In the genomic region with DNA sequence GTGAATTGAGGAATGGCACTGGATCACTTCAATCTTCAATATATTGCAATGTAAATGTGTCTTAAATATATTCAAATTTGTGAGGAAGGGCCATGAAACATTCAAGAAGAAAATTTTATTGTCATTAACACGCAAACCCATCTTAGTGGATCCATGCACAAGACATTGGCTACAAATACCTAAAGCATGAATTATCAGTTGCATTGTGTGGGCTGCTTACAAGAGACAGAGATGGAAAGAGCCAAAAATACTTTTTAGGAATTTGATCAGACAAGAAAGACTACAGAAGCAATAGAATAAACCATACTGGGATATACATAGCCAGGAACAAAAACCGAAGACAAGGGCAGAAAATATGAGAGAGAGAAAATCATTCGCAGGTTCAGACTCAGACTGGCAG, we compare ENCODE assay signal across 17 cellular contexts.
DNase-seq lines count a peak whose midpoint lies in the region; ATAC-seq, FAIRE-seq and TF ChIP-seq lines count a peak whose summit lies in the region.
"Had no signal": no experiment of that assay in that cellular context is flagged by ENCODE, and none has a peak within 500 bp of the region (broad histone marks: within the 10 kb centered on the region; RNA-seq: fewer than 3 reads in every experiment).

No MANE protein-coding gene starts in this region.

- H2AFZ ChIP-seq in smooth muscle cell (ENCODE audit: low read depth), result no peak overlapping the region
- H2AFZ ChIP-seq in OCI-LY7 (ENCODE audit: low read length), result no peak overlapping the region

- no peak for ATAC-seq in left lobe of liver

- H3K27me3 ChIP-seq in SJCRH30 (no peaks in the 10 kb centered on the region), smooth muscle cell (ENCODE audit: low read depth) (no peaks in the 10 kb centered on the region), small intestine (ENCODE audit: control insufficient read depth in 2 of 2, insufficient read depth in 2 of 2, low read length in 2 of 2) (no peaks in the 10 kb centered on the region)

- H3F3A ChIP-seq in smooth muscle cell (ENCODE audit: low read depth), result no peaks in the 10 kb centered on the region

- H3K4me2 ChIP-seq in smooth muscle cell, result peak overlapping the region; percentile 3
- no peak overlapping the region for H3K4me2 ChIP-seq in OCI-LY7 (ENCODE audit: low read length)

- POLR2A ChIA-PET in OCI-LY7 (lab: Charles Lee), result interaction anchor here (0.6 kb wide), 1 partner anchor 99 kb away, joined by 3 read pairs; no protein-coding TSS in a partner anchor

- BruUV-seq in OCI-LY7 (replicated peaks; lab: Mats Ljungman, UMichigan), result no TSS peak

- CTCF ChIA-PET in OCI-LY7 (lab: Charles Lee; ENCODE audit: unreplicated experiment), result no interaction called here

- H3K36me3 ChIP-seq in SJCRH30 (no peaks in the 10 kb centered on the region), smooth muscle cell (ENCODE audit: low read depth) (no peaks in the 10 kb centered on the region), small intestine (ENCODE audit: control insufficient read depth in 2 of 2, insufficient read depth in 2 of 2, low read length in 2 of 2) (no peaks in the 10 kb centered on the region), OCI-LY7 (ENCODE audit: insufficient read depth, low read length) (no peaks in the 10 kb centered on the region)

- no peak for TF ChIP-seq CTCF in fibroblast of mammary gland (conservative IDR thresholded peaks at IDR 0.05; ENCODE audit: control insufficient read depth, insufficient read depth, low read depth, low read length)
- TF ChIP-seq CTCF in smooth muscle cell (IDR thresholded peaks at IDR 0.05; ENCODE audit: borderline replicate concordance, insufficient read depth, poor library complexity, severe bottlenecking), result no peak
- TF ChIP-seq CTCF in OCI-LY7 (conservative IDR thresholded peaks at IDR 0.05; ENCODE audit: low read length), result no peak

- H3K9me2 ChIP-seq in OCI-LY7 (ENCODE audit: insufficient read depth, low read length), result no peaks in the 10 kb centered on the region

- H3K79me2 ChIP-seq in smooth muscle cell (ENCODE audit: low read depth), result no peaks in the 10 kb centered on the region
- no peaks in the 10 kb centered on the region for H3K79me2 ChIP-seq in OCI-LY7 (ENCODE audit: insufficient read depth, low read depth, low read length)

- no peak overlapping the region for H3K4me3 ChIP-seq in SJCRH30
- no peak overlapping the region for H3K4me3 ChIP-seq in fibroblast of mammary gland (ENCODE audit: control insufficient read depth, low read depth, low read length)
- no peak overlapping the region for H3K4me3 ChIP-seq in smooth muscle cell
- H3K4me3 ChIP-seq in small intestine (ENCODE audit: low read depth in 1 of 2, low read length in 2 of 2), result no peak overlapping the region
- no peak overlapping the region for H3K4me3 ChIP-seq in OCI-LY7 (ENCODE audit: low read depth, low read length, poor library complexity, severe bottlenecking)

- peaks cover 28% of the 10 kb centered on the region for H3K4me1 ChIP-seq in SJCRH30
- H3K4me1 ChIP-seq in smooth muscle cell (ENCODE audit: low read depth), result no peaks in the 10 kb centered on the region
- no peaks in the 10 kb centered on the region for H3K4me1 ChIP-seq in small intestine (ENCODE audit: control insufficient read depth in 2 of 2, insufficient read depth in 1 of 2, low read depth in 1 of 2, low read length in 1 of 2)
- no peaks in the 10 kb centered on the region for H3K4me1 ChIP-seq in OCI-LY7 (ENCODE audit: insufficient read depth, low read length, poor library complexity, severe bottlenecking)

- intact Hi-C loops in OCI-LY7 (cut with micrococcal nuclease; ENCODE audit: unreplicated experiment), result no loop called here

- FAIRE-seq in small intestine (lab: Jason Lieb, UNC), result no peak
- FAIRE-seq: GM12892, H54 had no signal

- H3K27ac ChIP-seq in SJCRH30 (peak overlapping the region; percentile 92; the same call in 1 of the 2 replicates), smooth muscle cell (ENCODE audit: low read depth) (no peak overlapping the region), small intestine (ENCODE audit: low read depth in 1 of 2, low read length in 1 of 2) (no peak overlapping the region), OCI-LY7 (ENCODE audit: low read depth, low read length, poor library complexity, severe bottlenecking) (no peak overlapping the region)

- H4K20me1 ChIP-seq in smooth muscle cell (ENCODE audit: low read depth) (no peaks in the 10 kb centered on the region), OCI-LY7 (ENCODE audit: insufficient read depth, low read length) (no peaks in the 10 kb centered on the region)

- peak; percentile 48 for DNase-seq in EH (ENCODE audit: low read depth)
- DNase-seq in SJCRH30, result no peak
- peak; percentile 16 for DNase-seq in fibroblast of mammary gland (ENCODE audit: low read depth)
- DNase-seq in smooth muscle cell (lab: John Stamatoyannopoulos, UW; ENCODE audit: unreplicated experiment), result no peak
- DNase-seq in small intestine, result no peak
- no peak for DNase-seq in OCI-LY7 (ENCODE audit: low spot score)
- DNase-seq in left lobe of liver (ENCODE audit: low spot score), result no peak
- DNase-seq: 8988T; C1 segment of cervical spinal cord; Calu3; CD4-positive, alpha-beta T cell; DMS 273 treated with DMSO at 0.1 percent for 48 hours; GDM1; IMR-90; KBM-7 had no signal

- WGBS in smooth muscle cell (ENCODE audit: low lambda C conversion rate), result 68% methylated on average over 3 of the region's 3 CpGs
- 71 to 86% (median 82%) methylated on average over 3 of the region's 3 CpGs for WGBS in small intestine, 3 donors

- H3K9me3 ChIP-seq in SJCRH30 (replicated peaks) (peaks cover 12% of the 10 kb centered on the region), smooth muscle cell (replicated peaks; ENCODE audit: low read depth) (no peaks in the 10 kb centered on the region), small intestine (ENCODE audit: control insufficient read depth, low read depth) (no peaks in the 10 kb centered on the region), OCI-LY7 (ENCODE audit: low read length) (no peaks in the 10 kb centered on the region)

- H3K9ac ChIP-seq in smooth muscle cell (ENCODE audit: low read depth), result no peak overlapping the region

Comparison
In these comparisons a context has a peak if more than half of its experiments do, and no peak if none do; other contexts are left out.
1. DNase-seq: peak in EH (single experiment) and fibroblast of mammary gland (single experiment); none in SJCRH30 (0 of 2), smooth muscle cell (single experiment), small intestine (single experiment), OCI-LY7 (single experiment) and left lobe of liver (single experiment).